In genomic region chr10:79335470-79336235, GRCh38 we compare ENCODE assay signal across 10 cellular contexts. TPM values are rescaled to one million over a fixed set of nuclear protein-coding genes. Genes with fewer than 3 reads are reported as not detected.
DNase-seq lines count a peak whose midpoint lies in the region; ATAC-seq lines count a peak whose summit lies in the region.
"Had no signal": no experiment of that assay in that cellular context is flagged by ENCODE, and none has a peak within 500 bp of the region (broad histone marks: within the 10 kb centered on the region; RNA-seq: fewer than 3 reads in every experiment).

No MANE protein-coding gene starts in this region.

- H3K27ac ChIP-seq in substantia nigra (ENCODE audit: low read depth, low read length, poor library complexity, severe bottlenecking) = peak overlapping the region; percentile 99

- ATAC-seq in activated naive CD4-positive, alpha-beta T cell treated with anti-CD3 and anti-CD28 coated beads, Interleukin-2, amount 50 U/mL, for 72 hours = no peak
- no peak for ATAC-seq in GM19463 (IDR thresholded peaks at IDR 0.05; ENCODE audit: unreplicated experiment)

- DNase-seq in activated naive CD4-positive, alpha-beta T cell treated with anti-CD3 and anti-CD28 coated beads, Interleukin-2, amount 50 U/mL, for 72 hours (ENCODE audit: low spot score in 2 of 2) = no peak
- DNase-seq in activated naive CD4-positive, alpha-beta T cell treated with Interleukin-2 at 50 U/mL for 16 hours = no peak
- DNase-seq in cerebellar cortex (ENCODE audit: low spot score) (peak; percentile 58), midbrain (lab: John Stamatoyannopoulos, UW) (peak; percentile 95), substantia nigra (lab: John Stamatoyannopoulos, UW) (peak in 48 of 49 donors; percentile 61 to 99 (median 94)), AG08396 (ENCODE audit: low spot score) (no peak)
- DNase-seq in stimulated activated CD4-positive, alpha-beta T cell treated with anti-CD3 and anti-CD28 coated beads, Interleukin-2, amount 100 ng/mL, for 48 hours = no peak
- DNase-seq: NCI-H1092, NCI-H774 had no signal

- peak overlapping the region; percentile 81 to 82 for H3K27ac Mint-ChIP-seq in activated naive CD4-positive, alpha-beta T cell treated with anti-CD3 and anti-CD28 coated beads, Interleukin-2, amount 50 U/mL, for 72 hours

- no peaks in the 10 kb centered on the region for H3K36me3 Mint-ChIP-seq in activated naive CD4-positive, alpha-beta T cell treated with anti-CD3 and anti-CD28 coated beads, Interleukin-2, amount 50 U/mL, for 72 hours

- H3K9me3 Mint-ChIP-seq in activated naive CD4-positive, alpha-beta T cell treated with anti-CD3 and anti-CD28 coated beads, Interleukin-2, amount 50 U/mL, for 72 hours = peaks cover 0 to 8% of the 10 kb centered on the region in 2 donors

RNA-seq across cellular contexts. Expression of gene PPIF, which starts 11.6 kb away (rescaled TPM):
- total RNA-seq in activated naive CD4-positive, alpha-beta T cell treated with anti-CD3 and anti-CD28 coated beads, Interleukin-2, amount 50 U/mL, for 72 hours = 100 to 1,000 TPM in 1 of 2 donors, 10 to 100 TPM in 1; 60.2 to 144 TPM

Comparison
In these comparisons a context has a peak if more than half of its experiments do, and no peak if none do; other contexts are left out.
1. DNase-seq: peak in cerebellar cortex (single experiment), midbrain (single experiment) and substantia nigra (48 of 49); none in activated naive CD4-positive, alpha-beta T cell treated with anti-CD3 and anti-CD28 coated beads, Interleukin-2, amount 50 U/mL, for 72 hours (0 of 2), activated naive CD4-positive, alpha-beta T cell treated with Interleukin-2 at 50 U/mL for 16 hours (single experiment), AG08396 (single experiment) and stimulated activated CD4-positive, alpha-beta T cell treated with anti-CD3 and anti-CD28 coated beads, Interleukin-2, amount 100 ng/mL, for 48 hours (0 of 2).